Comparison of ENCODE assay signal across 9 cellular contexts in the genomic region with DNA sequence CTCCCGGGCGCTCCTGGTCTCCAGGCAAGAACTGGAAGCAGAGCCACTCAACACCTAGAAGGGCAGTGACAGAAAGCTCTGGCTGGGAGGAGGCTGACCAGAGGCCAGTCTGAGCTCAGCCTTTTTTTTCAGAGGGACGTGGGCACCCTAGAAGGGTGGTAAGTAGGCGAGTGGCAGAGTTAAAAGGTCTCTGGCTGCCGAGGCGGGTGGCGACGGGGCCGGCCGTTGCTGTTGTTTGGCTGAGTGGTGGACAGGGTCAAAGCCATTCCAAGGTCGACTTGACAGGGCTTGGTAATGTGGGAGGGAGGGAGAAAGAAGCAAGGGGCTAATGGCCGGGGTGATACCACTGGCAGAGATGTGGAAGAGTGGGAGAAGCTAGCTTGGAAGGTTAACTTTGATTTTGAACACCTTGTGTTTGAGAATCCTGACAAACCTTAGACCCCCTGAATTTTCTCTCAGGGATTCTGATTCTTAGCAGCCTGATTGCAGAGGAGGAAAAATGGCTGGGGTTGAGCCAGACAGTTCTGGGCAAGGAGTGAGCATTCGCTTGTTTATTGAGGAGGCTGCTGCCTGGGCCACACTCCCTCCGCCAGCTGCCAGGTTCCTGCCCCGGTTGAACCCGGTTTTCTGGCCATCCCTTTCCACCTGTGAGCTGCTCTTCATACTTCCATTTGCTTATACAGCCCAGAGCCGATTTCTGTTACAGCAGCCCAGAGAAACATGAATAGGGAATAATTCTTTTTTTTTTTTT. TPM values are rescaled to one million over a fixed set of nuclear protein-coding genes. Genes with fewer than 3 reads are reported as not detected.
A peak's percentile ranks its signal among the peaks of the same experiment; 100 is the strongest.
DNase-seq lines count a peak whose midpoint lies in the region; ATAC-seq, FAIRE-seq and TF ChIP-seq lines count a peak whose summit lies in the region.
"Had no signal": no experiment of that assay in that cellular context is flagged by ENCODE, and none has a peak within 500 bp of the region (broad histone marks: within the 10 kb centered on the region; RNA-seq: fewer than 3 reads in every experiment).

No MANE protein-coding gene starts in this region.

- no peak overlapping the region for H3K14ac ChIP-seq in mesenchymal stem cell (ENCODE audit: low read length in 2 of 2)

- peaks cover under 1% of the 10 kb centered on the region for H3K36me3 Mint-ChIP-seq in stimulated activated naive CD8-positive, alpha-beta T cell treated with anti-CD3 and anti-CD28 coated beads, Interleukin-15, Interleukin-2, amounts not matched to agents 100 ng/mL and 50 ng/mL, for 24 hours (ENCODE audit: low read depth)
- H3K36me3 Mint-ChIP-seq in central memory CD8-positive, alpha-beta T cell (ENCODE audit: insufficient read depth) = peaks cover 4% of the 10 kb centered on the region

- H3K36me3 ChIP-seq in mesenchymal stem cell (ENCODE audit: control insufficient read depth in 1 of 2, insufficient read depth in 2 of 2, low read depth in 1 of 2, low read length in 2 of 2) (peaks cover 0 to 12% of the 10 kb centered on the region in 2 experiments), vagina (no peaks in the 10 kb centered on the region)

- no peak overlapping the region for H2BK120ac ChIP-seq in mesenchymal stem cell (ENCODE audit: low read depth, low read length)

- no peak overlapping the region for H4K91ac ChIP-seq in mesenchymal stem cell (ENCODE audit: low read length)

- no peak overlapping the region for H2AK5ac ChIP-seq in mesenchymal stem cell (ENCODE audit: low read length, severe bottlenecking)

- H3K9ac ChIP-seq in mesenchymal stem cell (ENCODE audit: low read length) = peak overlapping the region; percentile 75

- WGBS in mesenchymal stem cell = 33% methylated on average over 16 of the region's 17 CpGs

- TF ChIP-seq POLR2A in vagina (IDR thresholded peaks at IDR 0.05) = no peak

- peaks cover 18% of the 10 kb centered on the region for H3K4me1 Mint-ChIP-seq in stimulated activated naive CD8-positive, alpha-beta T cell treated with anti-CD3 and anti-CD28 coated beads, Interleukin-15, Interleukin-2, amounts not matched to agents 100 ng/mL and 50 ng/mL, for 24 hours (ENCODE audit: low read depth)
- H3K4me1 Mint-ChIP-seq in central memory CD8-positive, alpha-beta T cell = peaks cover 24% of the 10 kb centered on the region

- H2BK12ac ChIP-seq in mesenchymal stem cell (ENCODE audit: low read length in 2 of 2) = no peak overlapping the region

- H3K4me2 ChIP-seq in mesenchymal stem cell (ENCODE audit: low read length, poor library complexity, severe bottlenecking) = peak overlapping the region; percentile 98

- H3K9me3 Mint-ChIP-seq in stimulated activated naive CD8-positive, alpha-beta T cell treated with anti-CD3 and anti-CD28 coated beads, Interleukin-15, Interleukin-2, amounts not matched to agents 100 ng/mL and 50 ng/mL, for 24 hours = no peaks in the 10 kb centered on the region
- no peaks in the 10 kb centered on the region for H3K9me3 Mint-ChIP-seq in central memory CD8-positive, alpha-beta T cell

- no peak overlapping the region for H3K18ac ChIP-seq in mesenchymal stem cell (ENCODE audit: low read depth in 1 of 2, low read length in 2 of 2)

- peak overlapping the region; percentile 66 for H3K27ac Mint-ChIP-seq in stimulated activated naive CD8-positive, alpha-beta T cell treated with anti-CD3 and anti-CD28 coated beads, Interleukin-15, Interleukin-2, amounts not matched to agents 100 ng/mL and 50 ng/mL, for 24 hours
- peak overlapping the region; percentile 56 for H3K27ac Mint-ChIP-seq in central memory CD8-positive, alpha-beta T cell (ENCODE audit: low read depth)

- no peak overlapping the region for H3K27ac ChIP-seq in mesenchymal stem cell (ENCODE audit: low read length, poor library complexity, severe bottlenecking)
- H3K27ac ChIP-seq in vagina = peak overlapping the region; percentile 9

- no peak overlapping the region for H3K23ac ChIP-seq in mesenchymal stem cell (ENCODE audit: low read length in 2 of 2)

- no peaks in the 10 kb centered on the region for H3K9me3 ChIP-seq in mesenchymal stem cell (ENCODE audit: control insufficient read depth, low read length)
- no peaks in the 10 kb centered on the region for H3K9me3 ChIP-seq in vagina

- H3K4me3 ChIP-seq in mesenchymal stem cell (ENCODE audit: insufficient read depth in 1 of 2, low read depth in 1 of 2, low read length in 2 of 2) (peak overlapping the region; percentile 55 to 97), vagina (peak overlapping the region; percentile 50 to 55)

- FAIRE-seq in RCC 7860 (lab: Jason Lieb, UNC) = no peak
- FAIRE-seq: endometrium had no signal

- peak overlapping the region; percentile 63 for H2BK15ac ChIP-seq in mesenchymal stem cell (ENCODE audit: low read depth, poor library complexity, severe bottlenecking)

- ATAC-seq in stimulated activated naive CD8-positive, alpha-beta T cell treated with anti-CD3 and anti-CD28 coated beads, Interleukin-15, Interleukin-2, amounts not matched to agents 100 U/mL and 50 U/mL, for 24 hours = no peak
- no peak for ATAC-seq in central memory CD8-positive, alpha-beta T cell (replicated peaks; ENCODE audit: extremely low read depth, poor library complexity, severe bottlenecking)

- peak overlapping the region; percentile 8 for H4K8ac ChIP-seq in mesenchymal stem cell (ENCODE audit: low read length)

- H3K4me1 ChIP-seq in mesenchymal stem cell (ENCODE audit: control insufficient read depth, insufficient read depth, low read depth, low read length) (peaks cover 9% of the 10 kb centered on the region), vagina (peaks cover 17% of the 10 kb centered on the region)

- peak overlapping the region in 1 of 2 experiments; percentile 9 for H3K4ac ChIP-seq in mesenchymal stem cell (ENCODE audit: low read depth in 1 of 2, low read length in 2 of 2)

- no peak overlapping the region for H2BK5ac ChIP-seq in mesenchymal stem cell (ENCODE audit: low read depth, low read length, poor library complexity, severe bottlenecking)

- H3K27me3 ChIP-seq in mesenchymal stem cell (ENCODE audit: control insufficient read depth in 1 of 2, insufficient read depth in 1 of 2, low read length in 2 of 2) (peaks cover 4 to 10% of the 10 kb centered on the region in 2 experiments), vagina (no peaks in the 10 kb centered on the region)

- H3K27me3 Mint-ChIP-seq in stimulated activated naive CD8-positive, alpha-beta T cell treated with anti-CD3 and anti-CD28 coated beads, Interleukin-15, Interleukin-2, amounts not matched to agents 100 ng/mL and 50 ng/mL, for 24 hours = no peaks in the 10 kb centered on the region
- H3K27me3 Mint-ChIP-seq in central memory CD8-positive, alpha-beta T cell = no peaks in the 10 kb centered on the region

- TF ChIP-seq CTCF in vagina (IDR thresholded peaks at IDR 0.05) = no peak

- DNase-seq in stimulated activated naive CD8-positive, alpha-beta T cell treated with anti-CD3 and anti-CD28 coated beads, Interleukin-15, Interleukin-2, amounts not matched to agents 100 U/mL and 50 U/mL, for 24 hours = no peak
- DNase-seq in central memory CD8-positive, alpha-beta T cell (ENCODE audit: low spot score in 2 of 2) = no peak
- no peak for DNase-seq in mesenchymal stem cell
- DNase-seq in vagina (ENCODE audit: extremely low spot score in 2 of 2) = no peak
- DNase-seq in CD1c-positive myeloid dendritic cell (ENCODE audit: extremely low spot score) = no peak
- DNase-seq in RCC 7860 (ENCODE audit: low spot score) = no peak
- DNase-seq in NCI-H82 treated with DMSO at 0.1 percent for 48 hours (lab: John Stamatoyannopoulos, UW; ENCODE audit: unreplicated experiment) = no peak

- H3K4me3 Mint-ChIP-seq in stimulated activated naive CD8-positive, alpha-beta T cell treated with anti-CD3 and anti-CD28 coated beads, Interleukin-15, Interleukin-2, amounts not matched to agents 100 ng/mL and 50 ng/mL, for 24 hours = peak overlapping the region; percentile 89
- H3K4me3 Mint-ChIP-seq in central memory CD8-positive, alpha-beta T cell = peak overlapping the region; percentile 86

- H2AFZ ChIP-seq in mesenchymal stem cell (ENCODE audit: low read depth, low read length) = peak overlapping the region; percentile 46

- intact Hi-C loops in vagina (cut with DNase I) = no loop called here

- peaks cover 1% of the 10 kb centered on the region for H3K79me1 ChIP-seq in mesenchymal stem cell (replicated peaks; ENCODE audit: low read length, poor library complexity, severe bottlenecking)

RNA-seq across cellular contexts. Expression of gene SYCE3, which starts 0.9 kb away (rescaled TPM):
- 0.37 TPM for polyA plus RNA-seq in mesenchymal stem cell (2013, experiment 1 of 2)
- polyA plus RNA-seq in mesenchymal stem cell (2013, experiment 2 of 2) = 0.37 TPM
- not detected for total RNA-seq in vagina

RNA-seq across cellular contexts. Expression of gene CPT1B, which starts 14.6 kb away (rescaled TPM):
- 8.8 TPM for polyA plus RNA-seq in mesenchymal stem cell (2013, experiment 1 of 2)
- polyA plus RNA-seq in mesenchymal stem cell (2013, experiment 2 of 2) = 8.1 TPM
- 29.2 TPM for total RNA-seq in vagina

RNA-seq across cellular contexts. Expression of gene KLHDC7B, which starts 17.9 kb away (rescaled TPM):
- 0.48 TPM for polyA plus RNA-seq in mesenchymal stem cell (2013, experiment 1 of 2)
- polyA plus RNA-seq in mesenchymal stem cell (2013, experiment 2 of 2) = 0.51 TPM
- 0.49 TPM for total RNA-seq in vagina

RNA-seq across cellular contexts. Expression of gene CHKB, which starts 19.1 kb away (rescaled TPM):
- polyA plus RNA-seq in mesenchymal stem cell (2013, experiment 1 of 2) = 47.1 TPM
- polyA plus RNA-seq in mesenchymal stem cell (2013, experiment 2 of 2) = 42.3 TPM
- total RNA-seq in vagina = 51.6 TPM

RNA-seq across cellular contexts. Expression of gene TYMP, which starts 33.8 kb away (rescaled TPM):
- polyA plus RNA-seq in mesenchymal stem cell (2013, experiment 1 of 2) = 18.0 TPM
- 17.4 TPM for polyA plus RNA-seq in mesenchymal stem cell (2013, experiment 2 of 2)
- total RNA-seq in vagina = 82.0 TPM
